ENCODE assay signal across 25 cellular contexts in genomic region chr1:33268457-33268856, GRCh38. TPM values are rescaled to one million over a fixed set of nuclear protein-coding genes. Genes with fewer than 3 reads are reported as not detected.
DNase-seq lines count a peak whose midpoint lies in the region; ATAC-seq and TF ChIP-seq lines count a peak whose summit lies in the region.
"Had no signal": no experiment of that assay in that cellular context is flagged by ENCODE, and none has a peak within 500 bp of the region (broad histone marks: within the 10 kb centered on the region; RNA-seq: fewer than 3 reads in every experiment).

No MANE protein-coding gene starts in this region.

- 0 out of 2 replicates have a peak overlapping the region, but pooled peaks have one; percentile 21 for H3K9ac ChIP-seq in iPS-20b (ENCODE audit: low read depth, low read length)

- H3K4me1 ChIP-seq in CD4-positive, CD25-positive, alpha-beta regulatory T cell (ENCODE audit: control insufficient read depth, insufficient read depth, low read length, poor library complexity, severe bottlenecking) = peaks cover 20% of the 10 kb centered on the region
- no peaks in the 10 kb centered on the region for H3K4me1 ChIP-seq in iPS-20b (ENCODE audit: insufficient read depth, low read length)
- H3K4me1 ChIP-seq: pancreas had no signal

- H3K27me3 Mint-ChIP-seq in CD4-positive, CD25-positive, alpha-beta regulatory T cell = no peaks in the 10 kb centered on the region
- H3K27me3 Mint-ChIP-seq in activated T-helper 17 cell treated with anti-CD3 and anti-CD28 coated beads, Interleukin-2, amount 50 U/mL, for 72 hours = no peaks in the 10 kb centered on the region
- H3K27me3 Mint-ChIP-seq in progenitor cell of endocrine pancreas = no peaks in the 10 kb centered on the region
- H3K27me3 Mint-ChIP-seq: activated CD4-positive, alpha-beta T cell treated with anti-CD3 and anti-CD28 coated beads, Interleukin-2, amount 10 ng/mL, durations not matched to agents 7 days and 5 days; CD8-positive, alpha-beta memory T cell; stimulated activated memory B cell treated with anti-CD40 and anti-IgM and Interleukin-4, amounts not matched to agents 10 μg/mL and 1 μg/mL and 100 μg/mL, for 72 hours had no signal

- no peak for ATAC-seq in CD4-positive, CD25-positive, alpha-beta regulatory T cell (ENCODE audit: low read depth in 2 of 2)
- no peak for ATAC-seq in activated T-helper 17 cell treated with anti-CD3 and anti-CD28 coated beads, Interleukin-2, amount 50 U/mL, for 72 hours (replicated peaks)
- ATAC-seq in GM18907 (IDR thresholded peaks at IDR 0.05; ENCODE audit: unreplicated experiment) (no peak), GM18909 (IDR thresholded peaks at IDR 0.05; ENCODE audit: poor library complexity, unreplicated experiment) (no peak), esophagus mucosa (no peak)
- ATAC-seq: Panc1; pancreas; stimulated activated memory B cell treated with anti-CD40 and anti-IgM and Interleukin-4, amounts not matched to agents 10 μg/mL and 1 μg/mL and 100 μg/mL, for 72 hours had no signal

- H3K9me3 ChIP-seq in CD4-positive, CD25-positive, alpha-beta regulatory T cell (ENCODE audit: control insufficient read depth in 2 of 2, low read length in 2 of 2) = no peaks in the 10 kb centered on the region
- H3K9me3 ChIP-seq in iPS-20b (ENCODE audit: insufficient read depth, low read depth, low read length) = no peaks in the 10 kb centered on the region
- H3K9me3 ChIP-seq: pancreas, thoracic aorta had no signal

- H3K4me3 ChIP-seq in CD4-positive, CD25-positive, alpha-beta regulatory T cell (ENCODE audit: low read depth, low read length) = no peak overlapping the region
- H3K4me3 ChIP-seq in iPS-20b (ENCODE audit: low read length) = no peak overlapping the region
- H3K4me3 ChIP-seq: pancreas, SK-N-MC, thoracic aorta had no signal

- H3K36me3 ChIP-seq in CD4-positive, CD25-positive, alpha-beta regulatory T cell (ENCODE audit: control insufficient read depth, insufficient read depth, low read length) = peaks cover 3% of the 10 kb centered on the region
- H3K36me3 ChIP-seq in iPS-20b (ENCODE audit: insufficient read depth, low read depth, low read length) = peaks cover 9% of the 10 kb centered on the region
- H3K36me3 ChIP-seq: pancreas had no signal

- H3K36me3 Mint-ChIP-seq in CD4-positive, CD25-positive, alpha-beta regulatory T cell = peaks cover 5% of the 10 kb centered on the region
- H3K36me3 Mint-ChIP-seq in activated T-helper 17 cell treated with anti-CD3 and anti-CD28 coated beads, Interleukin-2, amount 50 U/mL, for 72 hours (ENCODE audit: low read depth) = no peaks in the 10 kb centered on the region
- H3K36me3 Mint-ChIP-seq in progenitor cell of endocrine pancreas (ENCODE audit: insufficient read depth) = peaks cover 2% of the 10 kb centered on the region

- no peaks in the 10 kb centered on the region for H3K9me3 Mint-ChIP-seq in CD4-positive, CD25-positive, alpha-beta regulatory T cell
- H3K9me3 Mint-ChIP-seq in activated T-helper 17 cell treated with anti-CD3 and anti-CD28 coated beads, Interleukin-2, amount 50 U/mL, for 72 hours = no peaks in the 10 kb centered on the region
- no peaks in the 10 kb centered on the region for H3K9me3 Mint-ChIP-seq in progenitor cell of endocrine pancreas (ENCODE audit: low read depth)
- H3K9me3 Mint-ChIP-seq: activated CD4-positive, alpha-beta T cell treated with anti-CD3 and anti-CD28 coated beads, Interleukin-2, amount 10 ng/mL, durations not matched to agents 7 days and 5 days; CD8-positive, alpha-beta memory T cell; stimulated activated memory B cell treated with anti-CD40 and anti-IgM and Interleukin-4, amounts not matched to agents 10 μg/mL and 1 μg/mL and 100 μg/mL, for 72 hours had no signal

- H3K27ac ChIP-seq in CD4-positive, CD25-positive, alpha-beta regulatory T cell (ENCODE audit: insufficient read depth, low read length, poor library complexity, severe bottlenecking) = no peak overlapping the region
- H3K27ac ChIP-seq in iPS-20b (ENCODE audit: low read length) = no peak overlapping the region
- H3K27ac ChIP-seq: pancreas, SK-N-MC had no signal

- H3K27me3 ChIP-seq in CD4-positive, CD25-positive, alpha-beta regulatory T cell (ENCODE audit: control insufficient read depth, insufficient read depth, low read length) = no peaks in the 10 kb centered on the region
- no peaks in the 10 kb centered on the region for H3K27me3 ChIP-seq in iPS-20b (ENCODE audit: insufficient read depth, low read length)
- H3K27me3 ChIP-seq: pancreas had no signal

- H3K4me1 Mint-ChIP-seq in CD4-positive, CD25-positive, alpha-beta regulatory T cell = peaks cover 6 to 49% (median 18%) of the 10 kb centered on the region in 4 donors
- peaks cover 20% of the 10 kb centered on the region for H3K4me1 Mint-ChIP-seq in activated T-helper 17 cell treated with anti-CD3 and anti-CD28 coated beads, Interleukin-2, amount 50 U/mL, for 72 hours
- peaks cover 8% of the 10 kb centered on the region for H3K4me1 Mint-ChIP-seq in progenitor cell of endocrine pancreas (ENCODE audit: low read depth)

- no peak for DNase-seq in CD4-positive, CD25-positive, alpha-beta regulatory T cell
- DNase-seq in progenitor cell of endocrine pancreas (ENCODE audit: low spot score, unreplicated experiment) = no peak
- DNase-seq in HPDE6-E6E7 (ENCODE audit: extremely low spot score) = no peak
- DNase-seq: activated CD4-positive, alpha-beta T cell treated with anti-CD3 and anti-CD28 coated beads, Interleukin-2, amount 10 ng/mL, durations not matched to agents 7 days and 5 days; activated gamma-delta T cell; CD8-positive, alpha-beta memory T cell; DMS79 treated with DMSO at 0.1 percent for 48 hours; HCEC 1CT; Kasumi-1; left ventricle myocardium superior; NCI-H1092; NCI-H1930; NCI-H446 treated with DMSO at 0.1 percent for 48 hours; pancreas; T-helper 2 cell had no signal

- no peak overlapping the region for H3K4me3 Mint-ChIP-seq in CD4-positive, CD25-positive, alpha-beta regulatory T cell
- no peak overlapping the region for H3K4me3 Mint-ChIP-seq in activated T-helper 17 cell treated with anti-CD3 and anti-CD28 coated beads, Interleukin-2, amount 50 U/mL, for 72 hours
- H3K4me3 Mint-ChIP-seq in progenitor cell of endocrine pancreas (ENCODE audit: low read depth) = no peak overlapping the region
- H3K4me3 Mint-ChIP-seq: activated CD4-positive, alpha-beta T cell treated with anti-CD3 and anti-CD28 coated beads, Interleukin-2, amount 10 ng/mL, durations not matched to agents 7 days and 5 days; CD8-positive, alpha-beta memory T cell; stimulated activated memory B cell treated with anti-CD40 and anti-IgM and Interleukin-4, amounts not matched to agents 10 μg/mL and 1 μg/mL and 100 μg/mL, for 72 hours had no signal

- peak overlapping the region in 2 of 3 donors; percentile 59 to 91 for H3K27ac Mint-ChIP-seq in CD4-positive, CD25-positive, alpha-beta regulatory T cell
- peak overlapping the region; percentile 19 for H3K27ac Mint-ChIP-seq in activated T-helper 17 cell treated with anti-CD3 and anti-CD28 coated beads, Interleukin-2, amount 50 U/mL, for 72 hours
- H3K27ac Mint-ChIP-seq in progenitor cell of endocrine pancreas = peak overlapping the region; percentile 75
- H3K27ac Mint-ChIP-seq: activated CD4-positive, alpha-beta T cell treated with anti-CD3 and anti-CD28 coated beads, Interleukin-2, amount 10 ng/mL, durations not matched to agents 7 days and 5 days; stimulated activated memory B cell treated with anti-CD40 and anti-IgM and Interleukin-4, amounts not matched to agents 10 μg/mL and 1 μg/mL and 100 μg/mL, for 72 hours had no signal

- no peak for TF ChIP-seq CTCF in progenitor cell of endocrine pancreas (IDR thresholded peaks at IDR 0.05; ENCODE audit: unreplicated experiment)

RNA-seq across cellular contexts. Expression of gene ZNF362, which starts 12.2 kb away (rescaled TPM):
- 20.2 TPM for total RNA-seq in CD4-positive, CD25-positive, alpha-beta regulatory T cell
- polyA plus RNA-seq in CD4-positive, CD25-positive, alpha-beta regulatory T cell = 10 to 100 TPM; 12.2 to 21.7 (median 14.0) TPM
- total RNA-seq in activated T-helper 17 cell treated with anti-CD3 and anti-CD28 coated beads, Interleukin-2, amount 50 U/mL, for 72 hours = 1 to 10 TPM; 3.6 to 4.3 TPM
- total RNA-seq in progenitor cell of endocrine pancreas (72.0 and 79.3 TPM in 2 replicates), esophagus mucosa (14.0 TPM)

RNA-seq across cellular contexts. Expression of gene A3GALT2, which starts 52.4 kb away (rescaled TPM):
- not detected for total RNA-seq in CD4-positive, CD25-positive, alpha-beta regulatory T cell
- polyA plus RNA-seq in CD4-positive, CD25-positive, alpha-beta regulatory T cell = not detected
- not detected for total RNA-seq in activated T-helper 17 cell treated with anti-CD3 and anti-CD28 coated beads, Interleukin-2, amount 50 U/mL, for 72 hours
- total RNA-seq in progenitor cell of endocrine pancreas (0.29 and 0.40 TPM in 2 replicates), esophagus mucosa (not detected)
- total RNA-seq: activated CD4-positive, alpha-beta T cell treated with anti-CD3 and anti-CD28 coated beads, Interleukin-2, amount 10 ng/mL, durations not matched to agents 7 days and 5 days; CD8-positive, alpha-beta memory T cell; left ventricle myocardium superior; pancreas; sciatic nerve had no signal
- polyA plus RNA-seq: CD8-positive, alpha-beta memory T cell had no signal

Comparison
In these comparisons a context has a peak if more than half of its experiments do, and no peak if none do; other contexts are left out.
1. H3K27ac Mint-ChIP-seq: peak in every context shown above with its lines; median percentile 75 in CD4-positive, CD25-positive, alpha-beta regulatory T cell; 75 in progenitor cell of endocrine pancreas; 19 in activated T-helper 17 cell treated with anti-CD3 and anti-CD28 coated beads, Interleukin-2, amount 50 U/mL, for 72 hours.